In the genomic region with DNA sequence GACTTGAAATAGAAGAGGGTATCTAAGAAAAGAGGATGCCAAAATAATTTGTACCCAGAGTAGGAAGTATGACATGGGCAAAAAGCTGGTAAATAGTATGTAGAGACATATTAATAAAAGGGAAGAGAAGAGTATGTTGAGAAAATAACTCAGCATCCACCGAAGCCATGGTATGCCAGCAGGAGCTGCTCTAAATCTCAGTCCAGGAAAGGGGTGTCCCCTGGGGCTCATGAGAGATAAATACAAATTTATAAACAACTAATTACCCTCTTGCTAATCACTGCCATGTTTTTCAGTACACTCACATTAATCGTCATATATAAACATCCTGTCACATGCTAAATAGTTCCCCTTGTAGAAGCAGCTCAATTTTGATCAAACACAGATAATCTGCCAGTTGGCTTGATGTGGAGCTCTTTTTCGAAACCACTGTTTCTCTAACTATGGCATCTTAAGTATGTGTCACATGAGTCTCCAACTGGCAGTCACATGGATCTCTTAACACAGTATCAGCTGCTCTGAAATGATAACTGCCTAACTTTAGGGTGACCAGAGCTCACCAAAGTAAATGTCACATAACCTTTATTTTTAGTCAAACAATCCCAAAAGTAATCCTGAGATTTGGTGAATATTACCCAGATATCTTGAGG, we compare ENCODE assay signal across 14 cellular contexts. TPM values are rescaled to one million over a fixed set of nuclear protein-coding genes. Genes with fewer than 3 reads are reported as not detected.
DNase-seq lines count a peak whose midpoint lies in the region; ATAC-seq, FAIRE-seq and TF ChIP-seq lines count a peak whose summit lies in the region.
"Had no signal": no experiment of that assay in that cellular context is flagged by ENCODE, and none has a peak within 500 bp of the region (broad histone marks: within the 10 kb centered on the region; RNA-seq: fewer than 3 reads in every experiment).

No MANE protein-coding gene starts in this region.

- H3K4me1 Mint-ChIP-seq in HFFc6 (ENCODE audit: low read depth): peaks cover 35% of the 10 kb centered on the region

- peak; percentile 90 for FAIRE-seq in A549 (lab: Jason Lieb, UNC)

- peaks cover 19% of the 10 kb centered on the region for H3K4me1 ChIP-seq in A549

- no peak for TF ChIP-seq POLR2A in A549 (IDR thresholded peaks at IDR 0.05; ENCODE audit: low read length)

- ATAC-seq in A549: no peak; a peak in 1 of 6 replicates
- no peak for ATAC-seq in HG03565 (IDR thresholded peaks at IDR 0.05; ENCODE audit: unreplicated experiment)
- ATAC-seq in GM19397 (IDR thresholded peaks at IDR 0.05; ENCODE audit: unreplicated experiment): no peak
- ATAC-seq in GM18868 (IDR thresholded peaks at IDR 0.05; ENCODE audit: unreplicated experiment): no peak

- CTCF ChIA-PET in A549 (lab: Yijun Ruan, JAX): interaction anchor here (0.9 to 7.9 kb wide), 5 partner anchors 10 to 67 kb away, joined by 3 to 76 read pairs (median 5); no protein-coding TSS in a partner anchor

- no peak overlapping the region for H3K4me3 ChIP-seq in A549
- H3K4me3 ChIP-seq: esophagus squamous epithelium, thoracic aorta had no signal

- DNase-seq in A549 (ENCODE audit: low read depth in 1 of 2, low spot score in 1 of 2) (peak in 1 of 2 experiments; percentile 16), HFFc6 (peak; percentile 59), dedifferentiated amniotic fluid mesenchymal stem cell (ENCODE audit: extremely low spot score) (peak; percentile 30), hepatic stellate cell (ENCODE audit: low spot score) (peak; percentile 18), NCI-H446 treated with DMSO at 0.1 percent for 48 hours (lab: John Stamatoyannopoulos, UW) (no peak)
- DNase-seq: activated T-cell treated with anti-CD3 and anti-CD28 coated beads, Interleukin-2, amount 50 U/mL, for 24 hours; esophagus squamous epithelium; NCI-H510A treated with DMSO at 0.1 percent for 48 hours; posterior cingulate gyrus; SHP77 had no signal

- TF ChIP-seq RAD21 in A549 (conservative IDR thresholded peaks at IDR 0.05 in 1 of 2, IDR thresholded peaks at IDR 0.05 in 1 of 2): no peak

- no peak for TF ChIP-seq EP300 in A549 (IDR thresholded peaks at IDR 0.05)

- TF ChIP-seq CTCF in A549 (IDR thresholded peaks at IDR 0.05) (no peak), HFFc6 (IDR thresholded peaks at IDR 0.05) (no peak)

- no peak overlapping the region for H3K27ac ChIP-seq in A549
- H3K27ac ChIP-seq: esophagus squamous epithelium, thoracic aorta had no signal

- POLR2A ChIA-PET in A549 (lab: Yijun Ruan, JAX): interaction anchor here (0.6 kb wide), 1 partner anchor 28 kb away, joined by 3 read pairs; no protein-coding TSS in a partner anchor

- peaks cover 2% of the 10 kb centered on the region; the same call in 1 of the 2 replicates for H3K27me3 Mint-ChIP-seq in HFFc6 (ENCODE audit: insufficient read depth)
- H3K27me3 Mint-ChIP-seq: activated T-cell treated with anti-CD3 and anti-CD28 coated beads, Interleukin-2, amount 50 U/mL, for 24 hours had no signal

- 88% methylated on average over 3 of the region's 3 CpGs for WGBS in A549 (ENCODE audit: missing lambda C conversion rate)

- no peaks in the 10 kb centered on the region for H3K36me3 Mint-ChIP-seq in HFFc6 (ENCODE audit: low read depth)

- H3K4me3 Mint-ChIP-seq in HFFc6: peak overlapping the region; percentile 18
- H3K4me3 Mint-ChIP-seq: activated T-cell treated with anti-CD3 and anti-CD28 coated beads, Interleukin-2, amount 50 U/mL, for 24 hours had no signal

- H3K9me3 ChIP-seq in A549: no peaks in the 10 kb centered on the region
- H3K9me3 ChIP-seq: esophagus squamous epithelium, thoracic aorta had no signal

- H3K9me3 Mint-ChIP-seq in HFFc6: no peaks in the 10 kb centered on the region

- H3K27ac Mint-ChIP-seq in HFFc6: peak overlapping the region; percentile 70
- H3K27ac Mint-ChIP-seq: activated T-cell treated with anti-CD3 and anti-CD28 coated beads, Interleukin-2, amount 50 U/mL, for 24 hours had no signal

- peak overlapping the region; percentile 35 for H3K4me2 ChIP-seq in A549

TF ChIP-seq in A549, 52 proteins besides CTCF, POLR2A, EP300 and RAD21:
- TF ChIP-seq, protein P1, sequence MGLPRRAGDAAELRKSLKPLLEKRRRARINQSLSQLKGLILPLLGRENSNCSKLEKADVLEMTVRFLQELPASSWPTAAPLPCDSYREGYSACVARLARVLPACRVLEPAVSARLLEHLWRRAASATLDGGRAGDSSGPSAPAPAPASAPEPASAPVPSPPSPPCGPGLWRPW (IDR thresholded peaks at IDR 0.05): no peak
- TF ChIP-seq SMC3 (IDR thresholded peaks at IDR 0.05) (no peak), RNF2 (IDR thresholded peaks at IDR 0.05; ENCODE audit: borderline replicate concordance, low read depth) (no peak), HOXB13 (CRISPR knock-in tag; IDR thresholded peaks at IDR 0.05; ENCODE audit: low read depth) (no peak), RFX5 (IDR thresholded peaks at IDR 0.05) (no peak), ESRRA (IDR thresholded peaks at IDR 0.05; ENCODE audit: borderline replicate concordance, low read length) (no peak), JUNB (IDR thresholded peaks at IDR 0.05) (no peak), ZC3H11A (IDR thresholded peaks at IDR 0.05) (no peak), FOSL2 (IDR thresholded peaks at IDR 0.05) (no peak), FOSL2 (CRISPR knock-in tag; IDR thresholded peaks at IDR 0.05) (no peak), ZFP36 (IDR thresholded peaks at IDR 0.05; ENCODE audit: borderline replicate concordance, partially characterized antibody) (no peak)

RNA-seq across cellular contexts. Expression of a gene that starts 31.9 kb away (rescaled TPM):
- 24.7 and 28.3 TPM in 2 replicates for polyA plus RNA-seq in A549 (2011; rRNA removed)
- polyA plus RNA-seq in A549 (2012; cell fraction: cytosol; rRNA removed): 4.9 and 6.5 TPM in 2 replicates
- 11.3 and 11.4 TPM in 2 replicates for polyA plus RNA-seq in A549 (2012; cell fraction: nucleus; rRNA removed)
- 14.3 to 18.5 TPM (median 15.5 TPM) in 3 replicates for polyA plus RNA-seq in A549 (2017; fragmentation: RNase III; extraction: RNeasy Plus Mini Kit Qiagen cat#74134 plus additional on column Dnase treatment)
- 42.2 and 45.6 TPM in 2 replicates for polyA minus RNA-seq in A549 (2011; rRNA and poly(A)+ RNA removed)
- total RNA-seq in HFFc6 (2021; fragmentation: NEBNext Ultra II Directional; extraction: Animal tissue kit (Norgen Biotek cat#: 25700)): 10 to 100 TPM; 24.8 to 33.0 (median 27.4) TPM
